Comparison of ENCODE assay signal across 13 cellular contexts in genomic region chr6:105748737-105749161, GRCh38.
DNase-seq lines count a peak whose midpoint lies in the region; ATAC-seq, FAIRE-seq and TF ChIP-seq lines count a peak whose summit lies in the region.
"Had no signal": no experiment of that assay in that cellular context is flagged by ENCODE, and none has a peak within 500 bp of the region (broad histone marks: within the 10 kb centered on the region; RNA-seq: fewer than 3 reads in every experiment).

No MANE protein-coding gene starts in this region.

- H2AFZ ChIP-seq in keratinocyte (ENCODE audit: control insufficient read depth, low read length): peak overlapping the region; percentile 1

- ATAC-seq in natural killer cell: no peak
- ATAC-seq in activated CD4-positive, CD25-positive, alpha-beta regulatory T cell treated with anti-CD3 and anti-CD28 coated beads, Interleukin-2, amount 50 U/mL, for 24 hours: no peak
- ATAC-seq: activated CD8-positive, alpha-beta memory T cell treated with anti-CD3 and anti-CD28 coated beads, Interleukin-2, amount 10 ng/mL, durations not matched to agents 7 days and 5 days; HepG2; sciatic nerve had no signal

- no peaks in the 10 kb centered on the region for H3K36me3 ChIP-seq in HEK293 (ENCODE audit: control insufficient read depth in 2 of 2, insufficient read depth in 1 of 2, low read length in 2 of 2)
- H3K36me3 ChIP-seq in keratinocyte (ENCODE audit: control insufficient read depth in 2 of 2, extremely low read depth in 1 of 2, insufficient read depth in 2 of 2, low read length in 2 of 2): no peaks in the 10 kb centered on the region
- H3K36me3 ChIP-seq in prostate gland: no peaks in the 10 kb centered on the region
- H3K36me3 ChIP-seq: adrenal gland had no signal

- no peaks in the 10 kb centered on the region for H3K79me2 ChIP-seq in keratinocyte (ENCODE audit: control insufficient read depth, insufficient read depth, low read length)

- H3K27ac Mint-ChIP-seq in natural killer cell: no peak overlapping the region
- H3K27ac Mint-ChIP-seq in Calu3 (ENCODE audit: unreplicated experiment): no peak overlapping the region
- H3K27ac Mint-ChIP-seq: activated CD8-positive, alpha-beta memory T cell treated with anti-CD3 and anti-CD28 coated beads, Interleukin-2, amount 10 ng/mL, durations not matched to agents 7 days and 5 days had no signal

- intact Hi-C loops in natural killer cell (cut with micrococcal nuclease): no loop called here
- intact Hi-C loops in prostate gland (cut with DNase I): no loop called here
- intact Hi-C loops in Calu3 (cut with micrococcal nuclease; ENCODE audit: unreplicated experiment): no loop called here

- WGBS in prostate gland: 75% methylated on average over 6 of the region's 6 CpGs

- H4K20me1 ChIP-seq in keratinocyte (ENCODE audit: control insufficient read depth, extremely low read depth, insufficient read depth, low read length): no peaks in the 10 kb centered on the region

- no peak overlapping the region for H3K4me2 ChIP-seq in keratinocyte (ENCODE audit: control insufficient read depth, extremely low read depth, insufficient read depth, low read depth, low read length)

- TF ChIP-seq POLR2A in prostate gland (IDR thresholded peaks at IDR 0.05): no peak

- dilution Hi-C loops in keratinocyte (cut with MboI; ENCODE audit: extremely low pct_ligation_motif_present, low sequenced_read_pairs): no loop called here

- H3K27ac ChIP-seq in HEK293 (ENCODE audit: extremely low read depth, low read depth, low read length) (no peak overlapping the region), keratinocyte (ENCODE audit: control insufficient read depth, insufficient read depth, low read length) (no peak overlapping the region), prostate gland (no peak overlapping the region)
- H3K27ac ChIP-seq: adrenal gland had no signal

- FAIRE-seq in keratinocyte (lab: Jason Lieb, UNC): peak; percentile 20
- FAIRE-seq: HepG2 had no signal

- H3K9ac ChIP-seq in keratinocyte (ENCODE audit: control insufficient read depth, extremely low read depth, insufficient read depth, low read length): no peak overlapping the region

- H3K4me3 Mint-ChIP-seq in natural killer cell (no peak overlapping the region), Calu3 (ENCODE audit: low read depth, unreplicated experiment) (no peak overlapping the region)
- H3K4me3 Mint-ChIP-seq: activated CD8-positive, alpha-beta memory T cell treated with anti-CD3 and anti-CD28 coated beads, Interleukin-2, amount 10 ng/mL, durations not matched to agents 7 days and 5 days; CD8-positive, alpha-beta memory T cell had no signal

- H3K4me3 ChIP-seq in HEK293 (ENCODE audit: low read depth, low read length) (no peak overlapping the region), keratinocyte (ENCODE audit: control insufficient read depth in 2 of 3, extremely low read depth in 1 of 3, insufficient read depth in 2 of 3, low read depth in 1 of 3, low read length in 3 of 3) (no peak overlapping the region), prostate gland (no peak overlapping the region)
- H3K4me3 ChIP-seq: adrenal gland had no signal

- TF ChIP-seq CTCF in HEK293 (tag by site-specific recombination; IDR thresholded peaks at IDR 0.05) (no peak), keratinocyte (optimal IDR thresholded peaks at IDR 0.05 in 1 of 3, IDR thresholded peaks at IDR 0.05 in 1 of 3, conservative IDR thresholded peaks at IDR 0.05 in 1 of 3; ENCODE audit: extremely low read depth in 1 of 3, insufficient read depth in 2 of 3, low read length in 3 of 3) (no peak), natural killer cell (IDR thresholded peaks at IDR 0.05) (no peak), prostate gland (IDR thresholded peaks at IDR 0.05) (no peak), Calu3 (IDR thresholded peaks at IDR 0.05; ENCODE audit: unreplicated experiment) (no peak)

- no peaks in the 10 kb centered on the region for H3K4me1 ChIP-seq in HEK293 (ENCODE audit: control insufficient read depth, insufficient read depth, low read length)
- peaks cover 13% of the 10 kb centered on the region for H3K4me1 ChIP-seq in keratinocyte (ENCODE audit: control insufficient read depth, extremely low read depth, insufficient read depth, low read length)
- H3K4me1 ChIP-seq in prostate gland (replicated peaks): no peaks in the 10 kb centered on the region
- H3K4me1 ChIP-seq: adrenal gland had no signal

- H3K27me3 ChIP-seq in keratinocyte (ENCODE audit: control insufficient read depth, extremely low read depth, insufficient read depth, low read length): no peaks in the 10 kb centered on the region
- no peaks in the 10 kb centered on the region for H3K27me3 ChIP-seq in prostate gland (replicated peaks; ENCODE audit: insufficient read depth)
- H3K27me3 ChIP-seq: adrenal gland had no signal

- no peaks in the 10 kb centered on the region for H3K9me3 ChIP-seq in HEK293 (ENCODE audit: control insufficient read depth, insufficient read depth, low read depth, low read length)
- H3K9me3 ChIP-seq in keratinocyte (ENCODE audit: control insufficient read depth, low read depth, low read length): no peaks in the 10 kb centered on the region
- no peaks in the 10 kb centered on the region for H3K9me3 ChIP-seq in prostate gland
- H3K9me3 ChIP-seq: adrenal gland had no signal

- peaks cover 9 to 15% of the 10 kb centered on the region in 2 donors for H3K27me3 Mint-ChIP-seq in natural killer cell (ENCODE audit: low read depth in 2 of 2)
- no peaks in the 10 kb centered on the region for H3K27me3 Mint-ChIP-seq in Calu3 (ENCODE audit: unreplicated experiment)
- H3K27me3 Mint-ChIP-seq: activated CD8-positive, alpha-beta memory T cell treated with anti-CD3 and anti-CD28 coated beads, Interleukin-2, amount 10 ng/mL, durations not matched to agents 7 days and 5 days; CD8-positive, alpha-beta memory T cell had no signal

- H3K4me1 Mint-ChIP-seq in natural killer cell (peaks cover 0 to 5% of the 10 kb centered on the region in 2 donors), Calu3 (ENCODE audit: low read depth, unreplicated experiment) (peaks cover 34% of the 10 kb centered on the region)

- CTCF ChIA-PET in HEK293 (lab: Yijun Ruan, JAX): interaction anchor here (0.6 kb wide), 2 partner anchors 15 to 194 kb away, joined by 3 read pairs; no protein-coding TSS in a partner anchor
- CTCF ChIA-PET in Calu3 (lab: Charles Lee): no interaction called here

- DNase-seq in AML-193 (lab: John Stamatoyannopoulos, UW): peak; percentile 34 to 35
- DNase-seq in T1000 (lab: John Stamatoyannopoulos, UW): peak; percentile 9
- DNase-seq in keratinocyte (ENCODE audit: low read depth, low spot score): no peak
- DNase-seq in natural killer cell: no peak
- DNase-seq in prostate gland (ENCODE audit: low spot score): no peak
- DNase-seq in Calu3: no peak
- DNase-seq: activated CD8-positive, alpha-beta memory T cell treated with anti-CD3 and anti-CD28 coated beads, Interleukin-2, amount 10 ng/mL, durations not matched to agents 7 days and 5 days; CD8-positive, alpha-beta memory T cell had no signal

- POLR2A ChIA-PET in HEK293 (lab: Yijun Ruan, JAX): no interaction called here

- H3K36me3 Mint-ChIP-seq in natural killer cell (no peaks in the 10 kb centered on the region), Calu3 (ENCODE audit: insufficient read depth, unreplicated experiment) (peaks cover 5% of the 10 kb centered on the region)

- H3K9me1 ChIP-seq in keratinocyte (ENCODE audit: control insufficient read depth, extremely low read depth, insufficient read depth, low read length): no peaks in the 10 kb centered on the region

- H3K9me3 Mint-ChIP-seq in natural killer cell (no peaks in the 10 kb centered on the region), Calu3 (ENCODE audit: low read depth, unreplicated experiment) (no peaks in the 10 kb centered on the region)
- H3K9me3 Mint-ChIP-seq: CD8-positive, alpha-beta memory T cell had no signal

- BruUV-seq in Calu3 (replicated peaks; lab: Mats Ljungman, UMichigan): no TSS peak

TF ChIP-seq in HEK293, 187 proteins besides CTCF, POLR2A, EP300 and RAD21:
- 0 out of 2 replicates have a peak, but pooled peaks have one; percentile 23 for TF ChIP-seq ZFHX2 (tag by site-specific recombination; conservative IDR thresholded peaks at IDR 0.05)
- no peak for TF ChIP-seq ZNF366 (tag by site-specific recombination; conservative IDR thresholded peaks at IDR 0.05)
- TF ChIP-seq ZNF302 (tag by site-specific recombination; IDR thresholded peaks at IDR 0.05; ENCODE audit: low read depth): no peak

Comparison
In these comparisons a context has a peak if more than half of its experiments do, and no peak if none do; other contexts are left out.
1. DNase-seq: peak in AML-193 (2 of 2) and T1000 (single experiment); none in keratinocyte (single experiment), natural killer cell (single experiment), prostate gland (single experiment) and Calu3 (single experiment).